24 cellular contexts compared by ENCODE assay signal in the genomic region with DNA sequence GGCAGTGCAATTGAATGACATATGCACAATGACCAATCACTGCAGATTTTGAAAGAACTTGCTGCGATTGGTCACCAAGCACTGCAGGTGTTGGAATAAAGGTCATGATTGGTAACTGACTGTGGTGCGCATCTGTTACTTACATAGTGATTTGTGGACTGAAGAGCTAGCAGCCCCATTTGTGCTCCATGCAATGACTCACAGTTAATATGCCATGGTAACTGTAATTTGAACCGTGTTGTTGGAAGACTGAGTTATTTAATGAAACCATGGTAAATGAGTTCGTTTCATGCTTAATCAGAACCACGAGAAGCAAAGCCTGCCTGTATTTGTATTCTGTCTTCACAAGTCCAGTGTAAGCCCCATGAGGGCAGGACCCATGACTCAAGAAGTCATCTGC.
"Had no signal": no experiment of that assay in that cellular context is flagged by ENCODE, and none has a peak within 500 bp of the region (broad histone marks: within the 10 kb centered on the region; RNA-seq: fewer than 3 reads in every experiment).

No MANE protein-coding gene starts in this region.

- H3K27me3 ChIP-seq: left lung, right atrium auricular region, stomach, thyroid gland, upper lobe of left lung, vagina had no signal

- DNase-seq: activated CD4-positive, alpha-beta T cell treated with anti-CD3 and anti-CD28 coated beads for 36 hours; activated CD4-positive, CD25-positive, alpha-beta regulatory T cell; activated effector memory CD4-positive, alpha-beta T cell treated with Interleukin-2 at 50 U/mL for 16 hours; activated naive CD4-positive, alpha-beta T cell treated with Interleukin-2 at 50 U/mL for 16 hours; activated T-cell treated with anti-CD3 and anti-CD28 coated beads for 4 hours; activated T-cell treated with anti-CD3 and anti-CD28 coated beads, Interleukin-2, amount 50 U/mL, for 72 hours; anterior cingulate cortex; caudate nucleus; foreskin melanocyte; heart right ventricle; left lung; lower lobe of right lung; mesenchymal stem cell; stimulated activated CD4-positive, alpha-beta T cell treated with anti-CD3 and anti-CD28 coated beads, Interleukin-15, amount 100 ng/mL, for 24 hours; stimulated activated CD4-positive, alpha-beta T cell treated with anti-CD3 and anti-CD28 coated beads, Interleukin-2, amount 100 ng/mL, for 24 hours; stimulated activated naive B cell treated with anti-CD40 and anti-IgM and Interleukin-4, amounts not matched to agents 10 μg/mL and 1 μg/mL and 100 μg/mL, for 72 hours; stomach; thyroid gland; upper lobe of left lung had no signal

- ATAC-seq: activated CD4-positive, alpha-beta T cell treated with anti-CD3 and anti-CD28 coated beads for 36 hours; activated T-cell treated with anti-CD3 and anti-CD28 coated beads, Interleukin-2, amount 50 U/mL, for 72 hours; heart right ventricle; left lung; lower lobe of right lung; natural killer cell treated with Interleukin-12 subunit alpha and Interleukin-12 subunit beta and Interleukin-15 and Interleukin-18, amount 100 ng/mL, for 72 hours; stimulated activated naive B cell treated with anti-CD40 and anti-IgM and Interleukin-4, amounts not matched to agents 10 μg/mL and 1 μg/mL and 100 μg/mL, for 72 hours had no signal

- H3K27ac ChIP-seq: heart right ventricle, left lung, lower lobe of right lung, right atrium auricular region, stomach, thyroid gland, upper lobe of left lung, vagina had no signal

- FAIRE-seq: endothelial cell of umbilical vein, islet of Langerhans had no signal

- H3K4me3 ChIP-seq: heart right ventricle, left lung, lower lobe of right lung, right atrium auricular region, stomach, thyroid gland, upper lobe of left lung, vagina had no signal

- H3K9me3 ChIP-seq: left lung, lower lobe of right lung, right atrium auricular region, stomach, thyroid gland, upper lobe of left lung, vagina had no signal

- H3K36me3 ChIP-seq: heart right ventricle, left lung, lower lobe of right lung, right atrium auricular region, stomach, thyroid gland, upper lobe of left lung, vagina had no signal

- H3K4me1 ChIP-seq: heart right ventricle, left lung, lower lobe of right lung, right atrium auricular region, stomach, thyroid gland, upper lobe of left lung, vagina had no signal
